In genomic region chr21:36699546-36700294, GRCh38 we compare ENCODE assay signal across 8 cellular contexts. TPM values are rescaled to one million over a fixed set of nuclear protein-coding genes. Genes with fewer than 3 reads are reported as not detected.
A peak's percentile ranks its signal among the peaks of the same experiment; 100 is the strongest.
DNase-seq lines count a peak whose midpoint lies in the region; ATAC-seq lines count a peak whose summit lies in the region.

No MANE protein-coding gene starts in this region.

- H3K27ac ChIP-seq in esophagus (ENCODE audit: low read depth in 2 of 2, low read length in 1 of 2): peak overlapping the region; percentile 90 to 93
- H3K27ac ChIP-seq in skeletal muscle tissue (ENCODE audit: low read depth, low read length): no peak overlapping the region

- H3K9ac ChIP-seq in skeletal muscle tissue (ENCODE audit: low read depth in 1 of 3, low read length in 3 of 3): no peak overlapping the region

- peaks cover 7 to 9% of the 10 kb centered on the region in 2 donors for H3K4me1 ChIP-seq in esophagus (ENCODE audit: control insufficient read depth in 2 of 2, insufficient read depth in 2 of 2, low read length in 1 of 2)
- H3K4me1 ChIP-seq in skeletal muscle tissue (ENCODE audit: control insufficient read depth in 3 of 3, insufficient read depth in 3 of 3, low read length in 3 of 3): peaks cover 15 to 44% (median 41%) of the 10 kb centered on the region in 3 donors

- H3K4me3 ChIP-seq in esophagus (ENCODE audit: low read depth in 1 of 2, low read length in 2 of 2) (peak overlapping the region; percentile 75 to 89), skeletal muscle tissue (ENCODE audit: low read length in 3 of 3) (peak overlapping the region; percentile 40 to 63 (median 52))

- H3K36me3 ChIP-seq in esophagus (ENCODE audit: control insufficient read depth in 2 of 2, insufficient read depth in 2 of 2, low read length in 1 of 2) (peaks cover 0 to 4% of the 10 kb centered on the region in 2 donors), skeletal muscle tissue (ENCODE audit: control insufficient read depth in 3 of 3, insufficient read depth in 3 of 3, low read length in 3 of 3) (no peaks in the 10 kb centered on the region)

- H3K9me3 ChIP-seq in esophagus (ENCODE audit: control insufficient read depth in 2 of 2, insufficient read depth in 1 of 2, low read depth in 1 of 2, low read length in 1 of 2) (peaks cover 0 to 5% of the 10 kb centered on the region in 2 donors), skeletal muscle tissue (ENCODE audit: control insufficient read depth in 3 of 3, low read length in 3 of 3) (no peaks in the 10 kb centered on the region)

- 4 to 5% methylated on average over 52 to 67 of the region's 67 CpGs for WGBS in esophagus, 2 donors

- DNase-seq in NCI-H146 (lab: John Stamatoyannopoulos, UW): peak; percentile 59
- DNase-seq in NCI-H146 treated with DMSO at 0.1 percent for 48 hours (lab: John Stamatoyannopoulos, UW; ENCODE audit: unreplicated experiment): no peak
- DNase-seq in RKO (ENCODE audit: low spot score): peak; percentile 12
- DNase-seq in EL: no peak
- no peak for DNase-seq in effector CD4-positive, alpha-beta T cell

- ATAC-seq in GM19463 (IDR thresholded peaks at IDR 0.05; ENCODE audit: unreplicated experiment): no peak

- H3K27me3 ChIP-seq in esophagus (ENCODE audit: control insufficient read depth in 1 of 2, insufficient read depth in 2 of 2, low read length in 2 of 2): peaks cover 0 to 4% of the 10 kb centered on the region in 2 donors
- peaks cover 92 to 98% (median 95%) of the 10 kb centered on the region in 3 donors for H3K27me3 ChIP-seq in skeletal muscle tissue (ENCODE audit: control insufficient read depth in 3 of 3, insufficient read depth in 3 of 3, low read length in 3 of 3)

RNA-seq across cellular contexts. Expression of gene SIM2, which starts 0.8 kb away (rescaled TPM):
- polyA plus RNA-seq in esophagus: 10 to 100 TPM; 18.7 to 42.9 TPM
- 3.1 TPM for total RNA-seq in skeletal muscle tissue

Comparison
In these comparisons a context has a peak if more than half of its experiments do, and no peak if none do; other contexts are left out.
1. DNase-seq: peak in NCI-H146 (single experiment) and RKO (single experiment); none in NCI-H146 treated with DMSO at 0.1 percent for 48 hours (single experiment), EL (single experiment) and effector CD4-positive, alpha-beta T cell (single experiment).